Comparison of ENCODE assay signal across 9 cellular contexts in the genomic region with DNA sequence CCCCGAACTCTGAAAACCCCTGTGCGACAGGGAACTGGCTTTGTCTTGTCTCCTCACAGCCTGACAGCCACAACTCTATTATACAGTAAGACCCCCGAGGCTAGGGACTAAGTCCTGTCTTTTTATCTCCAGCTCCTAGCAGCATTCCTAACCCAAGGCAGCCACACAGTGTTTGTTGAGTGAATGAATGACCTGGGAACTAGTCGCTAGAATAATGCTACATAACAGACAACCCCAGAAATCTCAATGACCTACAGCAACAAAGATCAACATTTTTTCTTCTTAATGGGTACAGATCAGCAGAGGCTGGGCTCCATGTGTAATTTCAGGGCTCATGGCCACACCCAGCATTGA.
DNase-seq lines count a peak whose midpoint lies in the region; ATAC-seq, FAIRE-seq and TF ChIP-seq lines count a peak whose summit lies in the region.
"Had no signal": no experiment of that assay in that cellular context is flagged by ENCODE, and none has a peak within 500 bp of the region (broad histone marks: within the 10 kb centered on the region; RNA-seq: fewer than 3 reads in every experiment).

No MANE protein-coding gene starts in this region.

- no peaks in the 10 kb centered on the region for H3K27me3 ChIP-seq in gastroesophageal sphincter
- H3K27me3 ChIP-seq in skeletal muscle satellite cell (ENCODE audit: control insufficient read depth, insufficient read depth, low read length): peaks cover 62% of the 10 kb centered on the region

- POLR2A ChIA-PET in activated CD4-positive, alpha-beta memory T cell treated with anti-CD3 and anti-CD28 coated beads, Interleukin-2, amount 10 ng/mL, durations not matched to agents 7 days and 5 days (lab: Charles Lee): interaction anchor here (1.1 to 3.1 kb wide), 2 partner anchors 66 to 71 kb away, joined by 3 to 17 read pairs; partner anchors contain the start of gene TNRC6C

- H3K4me1 ChIP-seq in gastroesophageal sphincter (peaks cover 0 to 33% (median 10%) of the 10 kb centered on the region in 3 donors), skeletal muscle satellite cell (ENCODE audit: control insufficient read depth, insufficient read depth, low read length) (peaks cover 20% of the 10 kb centered on the region)

- ATAC-seq in gastroesophageal sphincter: no peak
- no peak for ATAC-seq in HG02642 (IDR thresholded peaks at IDR 0.05; ENCODE audit: poor library complexity, unreplicated experiment)

- H3K4me1 Mint-ChIP-seq in activated CD4-positive, alpha-beta memory T cell treated with anti-CD3 and anti-CD28 coated beads, Interleukin-2, amount 10 ng/mL, durations not matched to agents 7 days and 5 days: peaks cover 49% of the 10 kb centered on the region

- H3K9me3 ChIP-seq in gastroesophageal sphincter: no peaks in the 10 kb centered on the region
- no peaks in the 10 kb centered on the region for H3K9me3 ChIP-seq in skeletal muscle satellite cell (replicated peaks; ENCODE audit: low read length)
- H3K9me3 ChIP-seq: adrenal gland had no signal

- peak overlapping the region in 3 of 4 donors; percentile 80 to 85 (median 82) for H3K27ac ChIP-seq in gastroesophageal sphincter

- H3K4me3 Mint-ChIP-seq in activated CD4-positive, alpha-beta memory T cell treated with anti-CD3 and anti-CD28 coated beads, Interleukin-2, amount 10 ng/mL, durations not matched to agents 7 days and 5 days: peak overlapping the region; percentile 73

- no peak overlapping the region for H3K9ac ChIP-seq in skeletal muscle satellite cell (ENCODE audit: low read depth, low read length)

- H3K27ac Mint-ChIP-seq in activated CD4-positive, alpha-beta memory T cell treated with anti-CD3 and anti-CD28 coated beads, Interleukin-2, amount 10 ng/mL, durations not matched to agents 7 days and 5 days: peak overlapping the region; percentile 13

- WGBS in gastroesophageal sphincter (ENCODE audit: low coverage in 1 of 2), 2 donors: 75% methylated on average over 1 of the region's 4 CpGs; no CpG with 5 or more reads in 1 of the 2 donors

- peaks cover 46% of the 10 kb centered on the region for H3K27me3 Mint-ChIP-seq in activated CD4-positive, alpha-beta memory T cell treated with anti-CD3 and anti-CD28 coated beads, Interleukin-2, amount 10 ng/mL, durations not matched to agents 7 days and 5 days

- DNase-seq in GM12891 (ENCODE audit: insufficient read length, low spot score) (no peak), hippocampal formation (lab: John Stamatoyannopoulos, UW) (no peak), urothelium cell line (ENCODE audit: low spot score) (no peak), G401 (ENCODE audit: low spot score) (no peak)
- DNase-seq in activated CD4-positive, alpha-beta memory T cell treated with anti-CD3 and anti-CD28 coated beads, Interleukin-2, amount 10 ng/mL, durations not matched to agents 7 days and 5 days: no peak

- H3K9me3 Mint-ChIP-seq in activated CD4-positive, alpha-beta memory T cell treated with anti-CD3 and anti-CD28 coated beads, Interleukin-2, amount 10 ng/mL, durations not matched to agents 7 days and 5 days: no peaks in the 10 kb centered on the region

- FAIRE-seq in GM12891 (lab: Jason Lieb, UNC): peak; percentile 20
- no peak for FAIRE-seq in urothelium cell line (lab: Jason Lieb, UNC)

- in situ Hi-C loops in G401 (cut with HindIII; ENCODE audit: low sequenced_read_pairs): no loop called here

- CTCF ChIA-PET in activated CD4-positive, alpha-beta memory T cell treated with anti-CD3 and anti-CD28 coated beads, Interleukin-2, amount 10 ng/mL, durations not matched to agents 7 days and 5 days (lab: Charles Lee): no interaction called here

- no peak for TF ChIP-seq CTCF in gastroesophageal sphincter (IDR thresholded peaks at IDR 0.05)

- H3K36me3 ChIP-seq in gastroesophageal sphincter: no peaks in the 10 kb centered on the region
- H3K36me3 ChIP-seq in skeletal muscle satellite cell (ENCODE audit: insufficient read depth, low read length): no peaks in the 10 kb centered on the region
- H3K36me3 ChIP-seq: adrenal gland had no signal

- no peaks in the 10 kb centered on the region for H3K36me3 Mint-ChIP-seq in activated CD4-positive, alpha-beta memory T cell treated with anti-CD3 and anti-CD28 coated beads, Interleukin-2, amount 10 ng/mL, durations not matched to agents 7 days and 5 days (ENCODE audit: low read depth)

- H3K4me2 ChIP-seq in skeletal muscle satellite cell (ENCODE audit: low read length): peak overlapping the region; percentile 90

- H3K4me3 ChIP-seq in gastroesophageal sphincter (peak overlapping the region; percentile 35 to 67), skeletal muscle satellite cell (ENCODE audit: low read length) (peak overlapping the region; percentile 71)

- TF ChIP-seq EP300 in gastroesophageal sphincter (IDR thresholded peaks at IDR 0.05): no peak

- TF ChIP-seq POLR2A in GM12891 (IDR thresholded peaks at IDR 0.05; ENCODE audit: low read depth, low read length) (no peak), gastroesophageal sphincter (IDR thresholded peaks at IDR 0.05) (no peak)

TF ChIP-seq in GM12891, 5 proteins besides CTCF, POLR2A, EP300 and RAD21:
- TF ChIP-seq TAF1 (IDR thresholded peaks at IDR 0.05; ENCODE audit: low read depth, low read length): no peak
- no peak for TF ChIP-seq SPI1 (IDR thresholded peaks at IDR 0.05; ENCODE audit: low read depth, low read length)
- TF ChIP-seq POLR2AphosphoS5 (IDR thresholded peaks at IDR 0.05; ENCODE audit: low read depth, low read length): no peak
- no peak for TF ChIP-seq PAX5 (IDR thresholded peaks at IDR 0.05; ENCODE audit: insufficient read depth, low read length, severe bottlenecking)
- no peak for TF ChIP-seq POU2F2 (IDR thresholded peaks at IDR 0.05; ENCODE audit: low read depth, low read length)
